Comparison of ENCODE assay signal across 22 cellular contexts in the genomic region with DNA sequence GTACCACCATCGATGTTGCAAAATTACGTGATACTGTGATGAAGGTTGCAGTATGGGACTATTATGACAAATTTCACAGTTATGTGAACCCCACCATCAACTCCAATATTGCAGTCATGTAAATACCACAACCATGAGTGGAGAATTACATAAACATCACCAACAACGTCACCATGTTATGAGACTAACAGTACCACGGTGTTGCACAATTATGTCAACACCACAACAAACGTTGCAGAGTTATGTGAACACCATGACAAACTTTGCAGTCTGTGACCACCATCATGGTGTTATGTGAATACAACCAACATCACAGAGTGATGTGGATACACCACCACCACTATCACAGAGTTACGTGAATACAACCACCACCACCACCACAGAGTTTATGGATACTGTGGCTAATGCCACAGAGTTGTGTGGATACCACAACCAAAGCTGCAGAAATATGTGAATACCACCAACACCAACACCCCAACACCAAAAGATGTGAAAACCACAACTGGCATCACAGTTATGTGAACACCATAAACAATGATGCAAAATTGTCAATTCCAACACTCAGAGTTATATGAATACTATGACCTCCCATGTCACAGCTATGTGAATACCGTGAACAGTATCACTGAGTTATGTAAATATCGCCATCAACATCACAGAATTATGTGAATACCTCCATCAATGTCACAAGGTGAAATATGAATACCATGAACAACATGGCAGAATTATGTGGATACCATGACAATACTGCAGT.
DNase-seq lines count a peak whose midpoint lies in the region; ATAC-seq, FAIRE-seq and TF ChIP-seq lines count a peak whose summit lies in the region.
"Had no signal": no experiment of that assay in that cellular context is flagged by ENCODE, and none has a peak within 500 bp of the region (broad histone marks: within the 10 kb centered on the region; RNA-seq: fewer than 3 reads in every experiment).

No MANE protein-coding gene starts in this region.

- DNase-seq in A549 (ENCODE audit: low read depth in 1 of 2, low spot score in 1 of 2) = peak in 1 of 2 experiments; percentile 2
- DNase-seq in ELR (ENCODE audit: low read depth) = peak; percentile 74
- DNase-seq in T1000 (lab: John Stamatoyannopoulos, UW) = peak; percentile 14
- DNase-seq in fibroblast of peridontal ligament (ENCODE audit: extremely low read depth) = peak; percentile 76
- DNase-seq in CD8-positive, alpha-beta memory T cell = no peak
- no peak for DNase-seq in superior temporal gyrus (ENCODE audit: extremely low spot score)
- no peak for DNase-seq in activated T-cell treated with anti-CD3 and anti-CD28 coated beads, Interleukin-2, amount 50 U/mL, for 1 hour
- DNase-seq: activated CD4-positive, alpha-beta T cell treated with anti-CD3 and anti-CD28 coated beads, Interleukin-2, amount 10 ng/mL, durations not matched to agents 7 days and 5 days; activated CD8-positive, alpha-beta memory T cell treated with anti-CD3 and anti-CD28 coated beads, Interleukin-2, amount 50 U/mL, for 4 hours; activated gamma-delta T cell; amniotic stem cell; foreskin melanocyte; GOT3; kidney glomerular epithelial cell; NCI-H1417 treated with DMSO at 0.1 percent for 48 hours; NCI-H526; nephron progenitor cell; Right ventricle myocardium superior; SW 1271 had no signal

- no peak for ATAC-seq in A549
- ATAC-seq in HG03025 (IDR thresholded peaks at IDR 0.05; ENCODE audit: low FRiP score, unreplicated experiment) = no peak

- no peaks in the 10 kb centered on the region for H3K36me3 Mint-ChIP-seq in CD8-positive, alpha-beta memory T cell

- TF ChIP-seq POLR2A in A549 (IDR thresholded peaks at IDR 0.05; ENCODE audit: low read length) = no peak

- peak; percentile 79 for FAIRE-seq in A549 (lab: Jason Lieb, UNC)

- peaks cover 9 to 21% of the 10 kb centered on the region in 2 donors for H3K27me3 Mint-ChIP-seq in CD8-positive, alpha-beta memory T cell
- H3K27me3 Mint-ChIP-seq: progenitor cell of endocrine pancreas had no signal

- POLR2A ChIA-PET in A549 (lab: Yijun Ruan, JAX) = no interaction called here
- POLR2A ChIA-PET in CD8-positive, alpha-beta memory T cell (lab: Charles Lee) = no interaction called here

- 36% methylated on average over 8 of the region's 8 CpGs for WGBS in A549 (ENCODE audit: missing lambda C conversion rate)

- H3K36me3 ChIP-seq in CD8-positive, alpha-beta memory T cell (ENCODE audit: insufficient read depth, low read length) = no peaks in the 10 kb centered on the region
- H3K36me3 ChIP-seq: vagina had no signal

- no peaks in the 10 kb centered on the region for H3K4me1 Mint-ChIP-seq in CD8-positive, alpha-beta memory T cell
- H3K4me1 Mint-ChIP-seq: activated CD4-positive, alpha-beta T cell treated with anti-CD3 and anti-CD28 coated beads, Interleukin-2, amount 10 ng/mL, durations not matched to agents 7 days and 5 days; nephron progenitor cell had no signal

- no peak overlapping the region for H3K27ac ChIP-seq in A549
- H3K27ac ChIP-seq in CD8-positive, alpha-beta memory T cell (ENCODE audit: low read depth, low read length) = no peak overlapping the region
- H3K27ac ChIP-seq: vagina had no signal

- H3K4me3 Mint-ChIP-seq in CD8-positive, alpha-beta memory T cell = no peak overlapping the region
- H3K4me3 Mint-ChIP-seq: activated CD4-positive, alpha-beta T cell treated with anti-CD3 and anti-CD28 coated beads, Interleukin-2, amount 10 ng/mL, durations not matched to agents 7 days and 5 days; nephron progenitor cell had no signal

- TF ChIP-seq RAD21 in A549 (conservative IDR thresholded peaks at IDR 0.05 in 1 of 2, IDR thresholded peaks at IDR 0.05 in 1 of 2) = no peak

- no peaks in the 10 kb centered on the region for H3K4me1 ChIP-seq in A549
- no peaks in the 10 kb centered on the region for H3K4me1 ChIP-seq in CD8-positive, alpha-beta memory T cell (ENCODE audit: insufficient read depth, low read length)

- TF ChIP-seq EP300 in A549 (IDR thresholded peaks at IDR 0.05) = no peak

- H3K27me3 ChIP-seq in CD8-positive, alpha-beta memory T cell (ENCODE audit: insufficient read depth, low read length, poor library complexity, severe bottlenecking) = no peaks in the 10 kb centered on the region
- H3K27me3 ChIP-seq: vagina had no signal

- no peak for TF ChIP-seq CTCF in A549 (IDR thresholded peaks at IDR 0.05)

- no peak overlapping the region for H3K4me3 ChIP-seq in A549
- no peak overlapping the region for H3K4me3 ChIP-seq in CD8-positive, alpha-beta memory T cell (ENCODE audit: low read length)
- H3K4me3 ChIP-seq: vagina had no signal

- H3K4me2 ChIP-seq in A549 = no peak overlapping the region

- CTCF ChIA-PET in A549 (lab: Yijun Ruan, JAX) = no interaction called here
- CTCF ChIA-PET in CD8-positive, alpha-beta memory T cell (lab: Charles Lee) = no interaction called here

- H3K27ac Mint-ChIP-seq in CD8-positive, alpha-beta memory T cell = no peak overlapping the region
- H3K27ac Mint-ChIP-seq: activated CD4-positive, alpha-beta T cell treated with anti-CD3 and anti-CD28 coated beads, Interleukin-2, amount 10 ng/mL, durations not matched to agents 7 days and 5 days; nephron progenitor cell; progenitor cell of endocrine pancreas had no signal

- no peaks in the 10 kb centered on the region for H3K9me3 ChIP-seq in A549
- no peaks in the 10 kb centered on the region for H3K9me3 ChIP-seq in CD8-positive, alpha-beta memory T cell (ENCODE audit: low read length)
- H3K9me3 ChIP-seq: vagina had no signal

- peaks cover 0 to 11% (median 4%) of the 10 kb centered on the region in 5 donors for H3K9me3 Mint-ChIP-seq in CD8-positive, alpha-beta memory T cell
- H3K9me3 Mint-ChIP-seq: activated CD4-positive, alpha-beta T cell treated with anti-CD3 and anti-CD28 coated beads, Interleukin-2, amount 10 ng/mL, durations not matched to agents 7 days and 5 days; nephron progenitor cell had no signal

TF ChIP-seq in A549, 52 proteins besides CTCF, POLR2A, EP300 and RAD21:
- TF ChIP-seq MAFK (IDR thresholded peaks at IDR 0.05; ENCODE audit: partially characterized antibody) (no peak), FOSB (CRISPR knock-in tag; IDR thresholded peaks at IDR 0.05) (no peak), ZSCAN20 (CRISPR knock-in tag; IDR thresholded peaks at IDR 0.05) (no peak)
- TF ChIP-seq, protein P1, sequence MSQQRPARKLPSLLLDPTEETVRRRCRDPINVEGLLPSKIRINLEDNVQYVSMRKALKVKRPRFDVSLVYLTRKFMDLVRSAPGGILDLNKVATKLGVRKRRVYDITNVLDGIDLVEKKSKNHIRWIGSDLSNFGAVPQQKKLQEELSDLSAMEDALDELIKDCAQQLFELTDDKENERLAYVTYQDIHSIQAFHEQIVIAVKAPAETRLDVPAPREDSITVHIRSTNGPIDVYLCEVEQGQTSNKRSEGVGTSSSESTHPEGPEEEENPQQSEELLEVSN (IDR thresholded peaks at IDR 0.05; ENCODE audit: borderline replicate concordance, low read depth) = no peak
TF ChIP-seq in A549: peak in this region for 0.

Comparison
In these comparisons a context has a peak if more than half of its experiments do, and no peak if none do; other contexts are left out.
1. DNase-seq: peak in ELR (single experiment), T1000 (single experiment) and fibroblast of peridontal ligament (single experiment); none in CD8-positive, alpha-beta memory T cell (0 of 5), superior temporal gyrus (single experiment) and activated T-cell treated with anti-CD3 and anti-CD28 coated beads, Interleukin-2, amount 50 U/mL, for 1 hour (single experiment).